In genomic region chr15:56199038-56199437, GRCh38 we compare ENCODE assay signal across 19 cellular contexts. TPM values are rescaled to one million over a fixed set of nuclear protein-coding genes. Genes with fewer than 3 reads are reported as not detected.
DNase-seq lines count a peak whose midpoint lies in the region; ATAC-seq and TF ChIP-seq lines count a peak whose summit lies in the region.
"Had no signal": no experiment of that assay in that cellular context is flagged by ENCODE, and none has a peak within 500 bp of the region (broad histone marks: within the 10 kb centered on the region; RNA-seq: fewer than 3 reads in every experiment).

No MANE protein-coding gene starts in this region.

- no peak overlapping the region for H3K27ac Mint-ChIP-seq in endodermal cell
- H3K27ac Mint-ChIP-seq: activated naive CD4-positive, alpha-beta T cell treated with anti-CD3 and anti-CD28 coated beads, Interleukin-2, amount 10 ng/mL, durations not matched to agents 7 days and 5 days; brain; CD4-positive, alpha-beta T cell; dendritic cell treated with granulocyte-macrophage colony-stimulating factor and Interleukin-4, amounts not matched to agents 40 ng/mL and 50 ng/mL, for 4 days; stimulated activated naive CD8-positive, alpha-beta T cell treated with anti-CD3 and anti-CD28 coated beads, Interleukin-15, Interleukin-2, amounts not matched to agents 100 ng/mL and 50 ng/mL, for 24 hours had no signal

- WGBS in testis, 2 donors = 87 to 90% methylated on average over 2 of the region's 2 CpGs
- WGBS in endodermal cell (ENCODE audit: insufficient coverage in 1 of 2, insufficient read length in 1 of 2), 2 experiments = 100% methylated on average over 1 of the region's 2 CpGs; no CpG with 5 or more reads in 1 of the 2 experiments

- no peaks in the 10 kb centered on the region for H3K9me3 Mint-ChIP-seq in endodermal cell
- H3K9me3 Mint-ChIP-seq: activated naive CD4-positive, alpha-beta T cell treated with anti-CD3 and anti-CD28 coated beads, Interleukin-2, amount 10 ng/mL, durations not matched to agents 7 days and 5 days; CD4-positive, alpha-beta T cell; dendritic cell treated with granulocyte-macrophage colony-stimulating factor and Interleukin-4, amounts not matched to agents 40 ng/mL and 50 ng/mL, for 4 days; stimulated activated naive CD8-positive, alpha-beta T cell treated with anti-CD3 and anti-CD28 coated beads, Interleukin-15, Interleukin-2, amounts not matched to agents 100 ng/mL and 50 ng/mL, for 24 hours had no signal

- no peak overlapping the region for H3K9ac ChIP-seq in endodermal cell (ENCODE audit: extremely low read depth, low read length, poor library complexity, severe bottlenecking)

- H3K4me3 Mint-ChIP-seq in endodermal cell = no peak overlapping the region
- H3K4me3 Mint-ChIP-seq: activated naive CD4-positive, alpha-beta T cell treated with anti-CD3 and anti-CD28 coated beads, Interleukin-2, amount 10 ng/mL, durations not matched to agents 7 days and 5 days; brain; CD4-positive, alpha-beta T cell; dendritic cell treated with granulocyte-macrophage colony-stimulating factor and Interleukin-4, amounts not matched to agents 40 ng/mL and 50 ng/mL, for 4 days; stimulated activated naive CD8-positive, alpha-beta T cell treated with anti-CD3 and anti-CD28 coated beads, Interleukin-15, Interleukin-2, amounts not matched to agents 100 ng/mL and 50 ng/mL, for 24 hours had no signal

- TF ChIP-seq CTCF in GM12865 (IDR thresholded peaks at IDR 0.05; ENCODE audit: insufficient read depth, low read depth, low read length, missing control alignments) (no peak), testis (IDR thresholded peaks at IDR 0.05) (no peak), endodermal cell (conservative IDR thresholded peaks at IDR 0.05) (no peak)

- H3K36me3 Mint-ChIP-seq in endodermal cell (ENCODE audit: low read depth) = peaks cover 3% of the 10 kb centered on the region

- H3K27me3 Mint-ChIP-seq in endodermal cell (ENCODE audit: insufficient read depth) = no peaks in the 10 kb centered on the region
- H3K27me3 Mint-ChIP-seq: activated naive CD4-positive, alpha-beta T cell treated with anti-CD3 and anti-CD28 coated beads, Interleukin-2, amount 10 ng/mL, durations not matched to agents 7 days and 5 days; CD4-positive, alpha-beta T cell; dendritic cell treated with granulocyte-macrophage colony-stimulating factor and Interleukin-4, amounts not matched to agents 40 ng/mL and 50 ng/mL, for 4 days; stimulated activated naive CD8-positive, alpha-beta T cell treated with anti-CD3 and anti-CD28 coated beads, Interleukin-15, Interleukin-2, amounts not matched to agents 100 ng/mL and 50 ng/mL, for 24 hours had no signal

- H3K36me3 ChIP-seq in testis (ENCODE audit: low read depth, missing control alignments) (no peaks in the 10 kb centered on the region), endodermal cell (ENCODE audit: control insufficient read depth, insufficient read depth, low read length) (no peaks in the 10 kb centered on the region)
- H3K36me3 ChIP-seq: gastrocnemius medialis, right atrium auricular region had no signal

- H3K9me3 ChIP-seq in testis (no peaks in the 10 kb centered on the region), endodermal cell (ENCODE audit: control insufficient read depth, low read length) (no peaks in the 10 kb centered on the region)
- H3K9me3 ChIP-seq: gastrocnemius medialis, right atrium auricular region had no signal

- no peak for TF ChIP-seq POLR2A in testis (IDR thresholded peaks at IDR 0.05)

- intact Hi-C loops in testis (cut with DNase I; ENCODE audit: low total_unique reads) = no loop called here

- no peaks in the 10 kb centered on the region for H3K4me1 ChIP-seq in testis
- H3K4me1 ChIP-seq in endodermal cell (ENCODE audit: control insufficient read depth, insufficient read depth, low read length) = no peaks in the 10 kb centered on the region
- H3K4me1 ChIP-seq: right atrium auricular region had no signal

- peak; percentile 85 for ATAC-seq in GM18870 (IDR thresholded peaks at IDR 0.05; ENCODE audit: unreplicated experiment)
- peak; percentile 62 for ATAC-seq in HG02642 (IDR thresholded peaks at IDR 0.05; ENCODE audit: poor library complexity, unreplicated experiment)
- peak; percentile 60 for ATAC-seq in HG03520 (IDR thresholded peaks at IDR 0.05; ENCODE audit: unreplicated experiment)
- no peak for ATAC-seq in GM21515 (IDR thresholded peaks at IDR 0.05; ENCODE audit: unreplicated experiment)
- ATAC-seq: gastrocnemius medialis, left ventricle myocardium superior had no signal

- H3K4me1 Mint-ChIP-seq in endodermal cell = peaks cover 4% of the 10 kb centered on the region
- H3K4me1 Mint-ChIP-seq: brain had no signal

- DNase-seq in GM12865 (ENCODE audit: low read depth) (peak; percentile 6), testis (no peak), endodermal cell (no peak), LoVo (ENCODE audit: low spot score) (no peak)
- DNase-seq: activated naive CD4-positive, alpha-beta T cell treated with anti-CD3 and anti-CD28 coated beads, Interleukin-2, amount 10 ng/mL, durations not matched to agents 7 days and 5 days; CD4-positive, alpha-beta T cell; DMS79; gastrocnemius medialis; left ventricle myocardium superior; NCI-H146; NCI-H2227 treated with DMSO at 0.1 percent for 48 hours had no signal

- no peak overlapping the region for H3K27ac ChIP-seq in testis
- no peak overlapping the region for H3K27ac ChIP-seq in endodermal cell (ENCODE audit: low read depth, low read length)
- H3K27ac ChIP-seq: gastrocnemius medialis, right atrium auricular region had no signal

- H3K27me3 ChIP-seq in testis (no peaks in the 10 kb centered on the region), endodermal cell (ENCODE audit: control insufficient read depth, insufficient read depth, low read length, poor library complexity, severe bottlenecking) (no peaks in the 10 kb centered on the region)
- H3K27me3 ChIP-seq: gastrocnemius medialis, right atrium auricular region had no signal

- H3K4me3 ChIP-seq in GM12865 (ENCODE audit: low read depth, low read length) (no peak overlapping the region), testis (no peak overlapping the region), endodermal cell (ENCODE audit: low read length) (no peak overlapping the region)
- H3K4me3 ChIP-seq: gastrocnemius medialis, right atrium auricular region had no signal

RNA-seq across cellular contexts. Expression of gene RFX7, which starts 44.6 kb away (rescaled TPM):
- total RNA-seq in testis (10 to 100 TPM; 19.7 to 21.6 TPM), endodermal cell (10 to 100 TPM; 19.3 to 25.3 TPM)
- 17.5 TPM for polyA plus RNA-seq in testis (ENCODE audit: insufficient read depth, low read depth, low replicate concordance)
- 31.3 TPM for polyA plus RNA-seq in endodermal cell (2013, experiment 1 of 2)
- polyA plus RNA-seq in endodermal cell (2013, experiment 2 of 2) = 32.4 TPM
